ENCODE assay signal across 12 cellular contexts in the genomic region with DNA sequence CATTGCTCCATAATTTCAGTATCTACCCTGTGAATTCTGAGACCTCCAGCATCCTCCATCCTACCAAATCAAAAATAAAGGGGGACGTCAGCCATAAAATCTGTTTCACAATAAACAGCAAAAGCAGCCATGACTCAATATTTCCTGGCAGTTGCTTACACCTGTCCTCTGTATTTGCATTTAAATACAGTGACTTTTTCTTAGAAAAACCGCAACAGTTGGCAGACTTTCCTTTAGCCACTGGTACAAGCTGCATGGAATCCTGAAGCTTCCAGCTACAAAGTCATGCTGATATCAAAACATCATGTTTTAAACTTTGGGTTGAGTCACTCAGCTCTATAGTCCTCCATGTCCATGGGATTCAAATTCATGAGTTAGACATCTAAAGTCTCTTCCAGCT.
DNase-seq lines count a peak whose midpoint lies in the region; ATAC-seq and TF ChIP-seq lines count a peak whose summit lies in the region.
"Had no signal": no experiment of that assay in that cellular context is flagged by ENCODE, and none has a peak within 500 bp of the region (broad histone marks: within the 10 kb centered on the region; RNA-seq: fewer than 3 reads in every experiment).

No MANE protein-coding gene starts in this region.

- ATAC-seq in RWPE2 (ENCODE audit: low read depth) (peak; percentile 85), T-helper 17 cell (no peak), HG02642 (IDR thresholded peaks at IDR 0.05; ENCODE audit: poor library complexity, unreplicated experiment) (no peak), GM18502 (IDR thresholded peaks at IDR 0.05; ENCODE audit: poor library complexity, unreplicated experiment) (no peak)
- ATAC-seq: right cardiac atrium had no signal

- peaks cover 4% of the 10 kb centered on the region for H3K4me1 ChIP-seq in Loucy (ENCODE audit: insufficient read depth, low read length, poor library complexity, severe bottlenecking)
- no peaks in the 10 kb centered on the region for H3K4me1 ChIP-seq in RWPE2 (ENCODE audit: insufficient read depth, poor library complexity, severe bottlenecking)
- H3K4me1 ChIP-seq in mesendoderm (ENCODE audit: control insufficient read depth, low read depth, low read length) = no peaks in the 10 kb centered on the region

- H3K79me2 ChIP-seq in Loucy (ENCODE audit: insufficient read depth, low read length) = no peaks in the 10 kb centered on the region
- H3K79me2 ChIP-seq in mesendoderm (ENCODE audit: control insufficient read depth, insufficient read depth, low read length) = no peaks in the 10 kb centered on the region

- no peak overlapping the region for H3K56ac ChIP-seq in mesendoderm (ENCODE audit: low read length)

- peak overlapping the region; percentile 52 for H3K4me3 ChIP-seq in Loucy (ENCODE audit: low read length, poor library complexity, severe bottlenecking)
- H3K4me3 ChIP-seq in RWPE2 (ENCODE audit: severe bottlenecking) = no peak overlapping the region
- no peak overlapping the region for H3K4me3 ChIP-seq in mesendoderm (ENCODE audit: low read length)

- H4K5ac ChIP-seq in mesendoderm (ENCODE audit: low read length) = no peak overlapping the region

- TF ChIP-seq CTCF in Loucy (conservative IDR thresholded peaks at IDR 0.05; ENCODE audit: low read length) (no peak), RWPE2 (IDR thresholded peaks at IDR 0.05; ENCODE audit: poor library complexity, severe bottlenecking) (no peak)

- H4K8ac ChIP-seq in mesendoderm (ENCODE audit: low read depth, low read length) = no peak overlapping the region

- no peaks in the 10 kb centered on the region for H3K4me1 Mint-ChIP-seq in T-helper 17 cell
- H3K4me1 Mint-ChIP-seq: brain had no signal

- H2BK15ac ChIP-seq in mesendoderm (replicated peaks; ENCODE audit: low read depth) = no peak overlapping the region

- peak overlapping the region; percentile 63 for H3K4me2 ChIP-seq in Loucy (ENCODE audit: low read depth, low read length, poor library complexity, severe bottlenecking)
- no peak overlapping the region for H3K4me2 ChIP-seq in mesendoderm (ENCODE audit: low read length)

- no peaks in the 10 kb centered on the region for H3K36me3 Mint-ChIP-seq in T-helper 17 cell (ENCODE audit: low read depth)

- no peak overlapping the region for H3K18ac ChIP-seq in mesendoderm (ENCODE audit: low read length)

- no peak overlapping the region for H2BK5ac ChIP-seq in mesendoderm (ENCODE audit: low read length)

- H3K9ac ChIP-seq in Loucy (ENCODE audit: low read depth, low read length, poor library complexity, severe bottlenecking) (peak overlapping the region; percentile 47), mesendoderm (ENCODE audit: low read length) (no peak overlapping the region)

- DNase-seq in COR-L47 (lab: John Stamatoyannopoulos, UW) (peak; percentile 33), RWPE2 (ENCODE audit: low spot score) (no peak), glomerular visceral epithelial cell (ENCODE audit: extremely low spot score) (peak; percentile 49), T-helper 17 cell (no peak), mesendoderm (no peak)
- DNase-seq: NCI-H1436 treated with DMSO at 0.1 percent for 48 hours, right cardiac atrium, T-helper 9 cell had no signal

- no peak overlapping the region for H2AK5ac ChIP-seq in mesendoderm (ENCODE audit: low read length)

- H3K27me3 Mint-ChIP-seq in T-helper 17 cell = peaks cover 8% of the 10 kb centered on the region

- H3K27me3 ChIP-seq in Loucy (ENCODE audit: insufficient read depth, low read length, poor library complexity, severe bottlenecking) (no peaks in the 10 kb centered on the region), RWPE2 (ENCODE audit: insufficient read depth, poor library complexity, severe bottlenecking) (no peaks in the 10 kb centered on the region), mesendoderm (ENCODE audit: insufficient read depth, low read length, poor library complexity) (no peaks in the 10 kb centered on the region)

- no peak overlapping the region for H3K27ac Mint-ChIP-seq in T-helper 17 cell
- H3K27ac Mint-ChIP-seq: brain had no signal

- H3K36me3 ChIP-seq in Loucy (ENCODE audit: insufficient read depth, low read length) = no peaks in the 10 kb centered on the region
- H3K36me3 ChIP-seq in RWPE2 (ENCODE audit: low read depth) = no peaks in the 10 kb centered on the region
- H3K36me3 ChIP-seq in mesendoderm (ENCODE audit: control insufficient read depth, insufficient read depth, low read length) = no peaks in the 10 kb centered on the region

- no peaks in the 10 kb centered on the region for H4K20me1 ChIP-seq in Loucy (ENCODE audit: insufficient read depth, low read length, poor library complexity, severe bottlenecking)

- H3F3A ChIP-seq in Loucy (ENCODE audit: low read depth) = no peaks in the 10 kb centered on the region

- H3K23ac ChIP-seq in mesendoderm (ENCODE audit: low read length) = no peak overlapping the region

- WGBS in mesendoderm (ENCODE audit: extremely low coverage, insufficient coverage, low lambda C conversion rate) = no CpG with 5 or more reads among the region's 2 CpGs

- no peak overlapping the region for H3K4me3 Mint-ChIP-seq in T-helper 17 cell
- H3K4me3 Mint-ChIP-seq: brain had no signal

- peak overlapping the region; percentile 21; the same call in 1 of the 2 replicates for H2AFZ ChIP-seq in Loucy (ENCODE audit: low read length)

- H3K27ac ChIP-seq in RWPE2 (ENCODE audit: poor library complexity, severe bottlenecking) (no peak overlapping the region), mesendoderm (ENCODE audit: low read depth, low read length) (no peak overlapping the region)

- H3K9me2 ChIP-seq in Loucy (replicated peaks; ENCODE audit: low read depth, low read length) = no peaks in the 10 kb centered on the region

- H3K79me1 ChIP-seq in mesendoderm (ENCODE audit: low read length) = no peaks in the 10 kb centered on the region

- H3K9me3 ChIP-seq in Loucy (ENCODE audit: insufficient read depth, low read depth, low read length) = no peaks in the 10 kb centered on the region
- no peaks in the 10 kb centered on the region for H3K9me3 ChIP-seq in RWPE2 (ENCODE audit: severe bottlenecking)
- no peaks in the 10 kb centered on the region for H3K9me3 ChIP-seq in T-helper 17 cell (ENCODE audit: control insufficient read depth, low read length, poor library complexity, severe bottlenecking)

- H3K4ac ChIP-seq in mesendoderm (ENCODE audit: low read depth, low read length) = no peak overlapping the region

- H2BK120ac ChIP-seq in mesendoderm (ENCODE audit: low read depth, low read length) = no peak overlapping the region

Comparison
In these comparisons a context has a peak if more than half of its experiments do, and no peak if none do; other contexts are left out.
1. DNase-seq: peak in COR-L47 (single experiment) and glomerular visceral epithelial cell (single experiment); none in RWPE2 (single experiment), T-helper 17 cell (0 of 3) and mesendoderm (single experiment).